Comparison of ENCODE assay signal across 18 cellular contexts in the genomic region with DNA sequence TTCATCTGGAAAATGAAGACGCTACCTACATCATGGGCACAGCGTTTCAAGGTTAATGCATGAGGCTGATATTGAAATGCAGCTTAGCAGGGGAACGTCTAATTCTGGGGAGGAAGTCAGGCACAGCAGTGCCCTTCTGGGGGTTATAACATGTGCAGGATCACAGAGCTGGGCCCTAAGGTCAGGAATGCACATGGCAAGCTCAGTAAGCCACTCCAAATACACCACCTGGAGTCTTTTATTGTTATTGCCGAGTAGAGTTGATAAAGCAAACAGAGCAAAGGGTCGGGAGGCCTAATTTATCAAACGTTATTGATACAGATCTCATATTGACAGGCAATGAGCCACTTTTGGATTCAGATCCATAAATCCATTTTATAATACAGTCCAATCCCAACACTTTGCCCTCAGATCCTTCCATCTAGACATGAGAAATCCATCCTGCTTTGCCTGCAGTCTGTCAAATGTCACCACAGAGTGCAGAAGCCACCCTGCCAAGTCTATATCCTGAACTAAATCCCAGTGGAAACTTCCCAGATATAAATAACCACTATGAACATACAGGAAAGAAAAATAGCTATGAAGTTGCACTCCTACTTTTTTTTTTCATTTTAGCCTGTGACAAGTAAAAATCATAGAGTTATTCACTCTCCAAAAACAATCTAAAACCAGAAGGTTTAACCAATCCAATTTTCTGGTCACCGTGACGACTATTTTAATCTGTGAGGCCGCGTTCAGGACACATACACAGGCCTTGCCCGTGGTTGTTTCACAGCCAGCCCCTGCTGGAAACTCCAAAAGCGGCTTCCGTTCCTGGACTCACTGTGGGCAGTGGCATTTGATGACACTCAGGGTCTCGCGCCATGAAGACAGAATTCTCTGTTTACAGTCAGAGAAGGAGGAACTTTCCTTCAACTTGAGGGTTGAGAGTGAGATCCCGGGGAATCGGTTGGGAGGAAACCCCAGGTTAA.
A peak's percentile ranks its signal among the peaks of the same experiment; 100 is the strongest.
DNase-seq lines count a peak whose midpoint lies in the region; ATAC-seq and TF ChIP-seq lines count a peak whose summit lies in the region.
"Had no signal": no experiment of that assay in that cellular context is flagged by ENCODE, and none has a peak within 500 bp of the region (broad histone marks: within the 10 kb centered on the region; RNA-seq: fewer than 3 reads in every experiment).

No MANE protein-coding gene starts in this region.

- H3F3A ChIP-seq in smooth muscle cell (ENCODE audit: low read depth) = peaks cover 8% of the 10 kb centered on the region

- ATAC-seq in HG02938 (IDR thresholded peaks at IDR 0.05; ENCODE audit: unreplicated experiment) = no peak

- H3K27ac ChIP-seq in cardiac muscle cell = peak overlapping the region; percentile 87
- H3K27ac ChIP-seq in muscle layer of duodenum (ENCODE audit: low read length) = peak overlapping the region; percentile 5
- H3K27ac ChIP-seq in smooth muscle cell (ENCODE audit: low read depth) = peak overlapping the region; percentile 77
- H3K27ac ChIP-seq: BLaER1 treated with 17β-estradiol and CSF1 and Interleukin-3, amounts not matched to agents 10 nM and 100 nM had no signal

- H3K27me3 ChIP-seq in cardiac muscle cell (no peaks in the 10 kb centered on the region), muscle layer of duodenum (ENCODE audit: low read depth, low read length) (no peaks in the 10 kb centered on the region), smooth muscle cell (ENCODE audit: low read depth) (no peaks in the 10 kb centered on the region)
- H3K27me3 ChIP-seq: BLaER1 treated with 17β-estradiol and CSF1 and Interleukin-3, amounts not matched to agents 10 nM and 100 nM; MG63 had no signal

- peak overlapping the region; percentile 82 for H2AFZ ChIP-seq in smooth muscle cell (ENCODE audit: low read depth)

- no peaks in the 10 kb centered on the region for H3K36me3 ChIP-seq in cardiac muscle cell
- no peaks in the 10 kb centered on the region for H3K36me3 ChIP-seq in muscle layer of duodenum (ENCODE audit: control insufficient read depth in 1 of 2, insufficient read depth in 2 of 2, low read length in 2 of 2)
- H3K36me3 ChIP-seq in smooth muscle cell (ENCODE audit: low read depth) = no peaks in the 10 kb centered on the region
- H3K36me3 ChIP-seq: BLaER1 treated with 17β-estradiol and CSF1 and Interleukin-3, amounts not matched to agents 10 nM and 100 nM; MG63 had no signal

- peak; percentile 2 for DNase-seq in NCI-H1092 treated with DMSO at 0.1 percent for 48 hours (lab: John Stamatoyannopoulos, UW)
- no peak for DNase-seq in NCI-H1092 (lab: John Stamatoyannopoulos, UW)
- DNase-seq in cardiac muscle cell (ENCODE audit: low read depth in 1 of 2, low spot score in 1 of 2) = peak; percentile 6 to 52
- peak; percentile 3 for DNase-seq in smooth muscle cell (lab: John Stamatoyannopoulos, UW; ENCODE audit: unreplicated experiment)
- no peak for DNase-seq in islet precursor cell
- DNase-seq in DMS79 (lab: John Stamatoyannopoulos, UW) = no peak
- DNase-seq: activated naive CD4-positive, alpha-beta T cell treated with anti-CD3 and anti-CD28 coated beads, Interleukin-2, amount 10 ng/mL, durations not matched to agents 7 days and 5 days; activated T-cell treated with anti-CD3 and anti-CD28 coated beads, Interleukin-2, amount 50 U/mL, for 24 hours; erythroblast; immature natural killer cell; MG63; NCI-H1930; NCI-H526 treated with DMSO at 0.1 percent for 48 hours; occipital lobe; stimulated activated naive CD4-positive, alpha-beta T cell had no signal

- no peaks in the 10 kb centered on the region for H3K9me3 ChIP-seq in cardiac muscle cell (ENCODE audit: low read depth)
- H3K9me3 ChIP-seq in muscle layer of duodenum (ENCODE audit: control insufficient read depth in 1 of 2, low read length in 2 of 2) = no peaks in the 10 kb centered on the region
- no peaks in the 10 kb centered on the region for H3K9me3 ChIP-seq in smooth muscle cell (replicated peaks; ENCODE audit: low read depth)
- H3K9me3 ChIP-seq: BLaER1 treated with 17β-estradiol and CSF1 and Interleukin-3, amounts not matched to agents 10 nM and 100 nM; MG63 had no signal

- peak overlapping the region; percentile 61 for H3K9ac ChIP-seq in smooth muscle cell (ENCODE audit: low read depth)
- H3K9ac ChIP-seq: BLaER1 treated with 17β-estradiol and CSF1 and Interleukin-3, amounts not matched to agents 10 nM and 100 nM had no signal

- 26% methylated on average over 17 of the region's 17 CpGs for WGBS in smooth muscle cell (ENCODE audit: low lambda C conversion rate)

- TF ChIP-seq CTCF in cardiac muscle cell (IDR thresholded peaks at IDR 0.05; ENCODE audit: low read depth, low read length) = no peak
- TF ChIP-seq CTCF in smooth muscle cell (IDR thresholded peaks at IDR 0.05; ENCODE audit: borderline replicate concordance, insufficient read depth, poor library complexity, severe bottlenecking) = no peak

- H3K79me2 ChIP-seq in smooth muscle cell (ENCODE audit: low read depth) = no peaks in the 10 kb centered on the region

- H4K20me1 ChIP-seq in smooth muscle cell (ENCODE audit: low read depth) = no peaks in the 10 kb centered on the region
- H4K20me1 ChIP-seq: BLaER1 treated with 17β-estradiol and CSF1 and Interleukin-3, amounts not matched to agents 10 nM and 100 nM had no signal

- H3K4me1 ChIP-seq in cardiac muscle cell (ENCODE audit: low read depth) = peaks cover 36% of the 10 kb centered on the region
- H3K4me1 ChIP-seq in muscle layer of duodenum (ENCODE audit: control insufficient read depth in 1 of 2, insufficient read depth in 2 of 2, low read length in 2 of 2) = peaks cover 0 to 10% of the 10 kb centered on the region in 2 donors
- H3K4me1 ChIP-seq in smooth muscle cell (ENCODE audit: low read depth) = peaks cover 12% of the 10 kb centered on the region

- peak overlapping the region; percentile 68 for H3K4me2 ChIP-seq in smooth muscle cell
- H3K4me2 ChIP-seq: BLaER1 treated with 17β-estradiol and CSF1 and Interleukin-3, amounts not matched to agents 10 nM and 100 nM had no signal

- H3K4me3 ChIP-seq in cardiac muscle cell = no peak overlapping the region
- H3K4me3 ChIP-seq in muscle layer of duodenum (ENCODE audit: low read depth in 1 of 2, low read length in 2 of 2) = peak overlapping the region in 1 of 2 donors; percentile 9
- no peak overlapping the region for H3K4me3 ChIP-seq in smooth muscle cell
- H3K4me3 ChIP-seq: BLaER1 treated with 17β-estradiol and CSF1 and Interleukin-3, amounts not matched to agents 10 nM and 100 nM; MG63 had no signal

Comparison
In these comparisons a context has a peak if more than half of its experiments do, and no peak if none do; other contexts are left out.
1. DNase-seq: peak in NCI-H1092 treated with DMSO at 0.1 percent for 48 hours (single experiment), cardiac muscle cell (2 of 2) and smooth muscle cell (single experiment); none in NCI-H1092 (single experiment), islet precursor cell (single experiment) and DMS79 (single experiment).
2. H3K27ac ChIP-seq: peak in every context shown above with its lines; median percentile 87 in cardiac muscle cell; 77 in smooth muscle cell; 5 in muscle layer of duodenum.